In the genomic region with DNA sequence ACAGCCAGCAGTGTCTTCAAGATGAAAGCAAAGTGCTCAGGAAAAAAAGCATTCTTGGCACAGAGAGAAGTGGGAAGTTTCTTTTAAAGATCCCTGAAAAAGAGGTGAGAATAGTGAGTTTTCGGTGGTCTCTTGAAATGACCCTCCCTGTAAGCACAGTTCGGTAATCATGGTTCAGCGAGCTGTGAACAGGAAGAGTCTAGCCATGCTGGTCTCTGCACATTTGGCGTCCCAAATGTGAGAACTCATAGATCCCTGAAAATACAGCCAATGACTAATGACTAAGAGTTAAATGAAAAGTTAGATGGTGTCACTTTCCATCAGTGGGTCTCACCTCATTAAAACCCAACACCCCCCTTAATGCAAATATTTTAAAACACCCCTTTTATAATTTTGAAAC, we compare ENCODE assay signal across 31 cellular contexts. TPM values are rescaled to one million over a fixed set of nuclear protein-coding genes. Genes with fewer than 3 reads are reported as not detected.
"Had no signal": no experiment of that assay in that cellular context is flagged by ENCODE, and none has a peak within 500 bp of the region (broad histone marks: within the 10 kb centered on the region; RNA-seq: fewer than 3 reads in every experiment).

No MANE protein-coding gene starts in this region.

- H3K27ac ChIP-seq: dorsolateral prefrontal cortex, gastrocnemius medialis, thoracic aorta had no signal

- H3K36me3 ChIP-seq: breast epithelium, thoracic aorta had no signal

- H3K27me3 Mint-ChIP-seq: type B pancreatic cell had no signal

- H3K27me3 ChIP-seq: breast epithelium, gastrocnemius medialis had no signal

- DNase-seq: activated CD4-positive, alpha-beta T cell treated with anti-CD3 and anti-CD28 coated beads for 48 hours; activated CD4-positive, CD25-positive, alpha-beta regulatory T cell; activated CD8-positive, alpha-beta T cell treated with anti-CD3 and anti-CD28 coated beads, Interleukin-2, amount 10 ng/mL, durations not matched to agents 7 days and 5 days; activated gamma-delta T cell treated with Interleukin-2 at 50 U/mL for 16 hours; dorsolateral prefrontal cortex; effector memory CD8-positive, alpha-beta T cell; gastrocnemius medialis; head of caudate nucleus; hypothalamus; left cardiac atrium; mesendoderm; mucosa of descending colon; naive B cell; occipital lobe; posterior cingulate gyrus; retina; stimulated activated CD4-positive, alpha-beta T cell treated with anti-CD3 and anti-CD28 coated beads, Interleukin-4, amount 100 ng/mL, for 1 hour; stimulated activated naive CD4-positive, alpha-beta T cell; T1000 had no signal

- FAIRE-seq: colon, endothelial cell of umbilical vein, islet of Langerhans had no signal

- ATAC-seq: activated CD8-positive, alpha-beta T cell treated with anti-CD3 and anti-CD28 coated beads, Interleukin-2, amount 10 ng/mL, durations not matched to agents 7 days and 5 days; effector memory CD8-positive, alpha-beta T cell; esophagus mucosa; gastrocnemius medialis; left cardiac atrium; mucosa of descending colon had no signal

- H3K9me3 ChIP-seq: gastrocnemius medialis had no signal

- H3K4me1 ChIP-seq: breast epithelium had no signal

- H3K27ac Mint-ChIP-seq: activated CD8-positive, alpha-beta T cell treated with anti-CD3 and anti-CD28 coated beads, Interleukin-2, amount 10 ng/mL, durations not matched to agents 7 days and 5 days; activated naive CD8-positive, alpha-beta T cell; activated T-helper 1 cell treated with anti-CD3 and anti-CD28 coated beads, Interleukin-12 subunit alpha, Interleukin-12 subunit beta, Interleukin-2, Interleukin-4 antibody, amounts not matched to agents 30 ng/mL and 10 ng/mL and 1 ng/mL, durations not matched to agents 14 hours and 24 hours and 36 hours; effector memory CD8-positive, alpha-beta T cell; naive B cell; T-helper 1 cell treated with Interleukin-12 subunit alpha and Interleukin-12 subunit beta and Interleukin-4 antibody, amounts not matched to agents 30 μg/mL and 1 μg/mL, for 36 hours; type B pancreatic cell had no signal

- H3K4me3 Mint-ChIP-seq: activated CD8-positive, alpha-beta T cell treated with anti-CD3 and anti-CD28 coated beads, Interleukin-2, amount 10 ng/mL, durations not matched to agents 7 days and 5 days; activated naive CD8-positive, alpha-beta T cell; activated T-helper 1 cell treated with anti-CD3 and anti-CD28 coated beads, Interleukin-12 subunit alpha, Interleukin-12 subunit beta, Interleukin-2, Interleukin-4 antibody, amounts not matched to agents 30 ng/mL and 10 ng/mL and 1 ng/mL, durations not matched to agents 14 hours and 24 hours and 36 hours; central memory CD8-positive, alpha-beta T cell; effector memory CD8-positive, alpha-beta T cell; naive B cell; neural crest cell; T-helper 1 cell treated with Interleukin-12 subunit alpha and Interleukin-12 subunit beta and Interleukin-4 antibody, amounts not matched to agents 30 μg/mL and 1 μg/mL, for 36 hours had no signal

- H3K4me3 ChIP-seq: dorsolateral prefrontal cortex, gastrocnemius medialis, mucosa of descending colon, thoracic aorta had no signal

RNA-seq across cellular contexts. Expression of a gene that starts 3.4 kb away (rescaled TPM):
- total RNA-seq: activated CD8-positive, alpha-beta T cell treated with anti-CD3 and anti-CD28 coated beads, Interleukin-2, amount 10 ng/mL, durations not matched to agents 7 days and 5 days had no signal

RNA-seq across cellular contexts. Expression of a gene that starts 40.9 kb away (rescaled TPM):
- total RNA-seq: activated CD8-positive, alpha-beta T cell treated with anti-CD3 and anti-CD28 coated beads, Interleukin-2, amount 10 ng/mL, durations not matched to agents 7 days and 5 days; endothelial cell of umbilical vein; neural crest cell had no signal
